ENCODE assay signal across 25 cellular contexts in the genomic region with DNA sequence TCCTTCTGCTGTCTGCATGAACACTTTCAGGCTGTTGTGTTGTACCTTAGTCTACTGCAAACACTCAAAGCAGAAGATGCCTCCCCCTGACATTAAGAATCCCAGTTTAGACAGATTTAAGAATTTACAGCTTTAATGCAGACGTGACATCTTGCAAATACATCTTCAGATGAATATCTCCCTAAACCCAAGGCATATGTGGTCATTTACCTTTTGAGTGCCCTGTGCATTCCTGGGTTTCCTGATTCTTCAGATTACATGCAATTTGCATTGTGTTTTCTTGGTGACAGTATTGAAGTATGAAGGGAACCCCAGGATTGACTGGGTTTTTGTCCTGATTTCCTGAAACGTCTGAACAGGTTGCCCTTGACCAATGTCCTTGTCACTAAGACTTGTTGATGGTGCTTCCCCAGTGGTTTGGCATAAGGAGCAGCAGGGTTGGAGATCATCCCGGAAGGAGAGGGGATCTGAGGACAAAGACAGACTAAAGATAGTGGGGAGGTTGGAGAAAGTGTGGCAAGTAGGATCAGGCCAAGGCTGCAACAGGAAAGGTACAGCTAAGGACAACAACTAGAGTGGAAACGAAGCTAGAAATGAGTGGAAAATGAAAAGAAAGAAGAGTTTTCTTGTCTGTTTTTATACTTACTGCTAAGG.
"Had no signal": no experiment of that assay in that cellular context is flagged by ENCODE, and none has a peak within 500 bp of the region (broad histone marks: within the 10 kb centered on the region; RNA-seq: fewer than 3 reads in every experiment).

No MANE protein-coding gene starts in this region.

- ATAC-seq: activated T-cell treated with anti-CD3 and anti-CD28 coated beads, Interleukin-2, amount 50 U/mL, for 4 hours had no signal

- H3K9me3 ChIP-seq: breast epithelium, Peyer's patch had no signal

- H3K4me1 ChIP-seq: breast epithelium, Peyer's patch had no signal

- H3K27me3 ChIP-seq: breast epithelium, Peyer's patch had no signal

- H3K36me3 ChIP-seq: breast epithelium, Peyer's patch had no signal

- DNase-seq: activated B cell treated with CpG ODN at 0.5 μM for 24 hours; activated CD4-positive, alpha-beta memory T cell treated with anti-CD3 and anti-CD28 coated beads for 36 hours; activated CD4-positive, alpha-beta T cell treated with anti-CD3 and anti-CD28 coated beads for 1 hour; activated CD4-positive, alpha-beta T cell treated with anti-CD3 and anti-CD28 coated beads, Interleukin-2, amount 10 ng/mL, durations not matched to agents 24 days and 14 days; activated CD8-positive, alpha-beta memory T cell treated with anti-CD3 and anti-CD28 coated beads for 24 hours; activated effector memory CD4-positive, alpha-beta T cell treated with anti-CD3 and anti-CD28 coated beads, Interleukin-2, amount 50 U/mL, for 16 hours; activated naive CD4-positive, alpha-beta T cell treated with anti-CD3 and anti-CD28 coated beads for 36 hours; activated naive CD8-positive, alpha-beta T cell treated with anti-CD3 and anti-CD28 coated beads for 36 hours; activated T-cell treated with anti-CD3 and anti-CD28 coated beads, Interleukin-2, amount 50 U/mL, for 4 hours; anterior cingulate cortex; caudate nucleus; KG1; NCI-H1048; NCI-H146; NCI-H187 treated with DMSO at 0.1 percent for 48 hours; NCI-H2081 treated with DMSO at 0.1 percent for 48 hours; NCI-H2227 treated with DMSO at 0.1 percent for 48 hours; NCI-H446 treated with DMSO at 0.1 percent for 48 hours; NCI-H524 treated with DMSO at 0.1 percent for 48 hours; NCI-H748 treated with DMSO at 0.1 percent for 48 hours; NK-92 treated with Interleukin-12 subunit alpha and Interleukin-12 subunit beta, amount 100 ng/mL, for 24 hours; Peyer's patch; SHP77 treated with DMSO at 0.1 percent for 48 hours had no signal

- H3K27ac ChIP-seq: breast epithelium, Peyer's patch, RWPE1 had no signal

- H3K4me3 ChIP-seq: breast epithelium, Peyer's patch had no signal
